8 cellular contexts compared by ENCODE assay signal in the genomic region with DNA sequence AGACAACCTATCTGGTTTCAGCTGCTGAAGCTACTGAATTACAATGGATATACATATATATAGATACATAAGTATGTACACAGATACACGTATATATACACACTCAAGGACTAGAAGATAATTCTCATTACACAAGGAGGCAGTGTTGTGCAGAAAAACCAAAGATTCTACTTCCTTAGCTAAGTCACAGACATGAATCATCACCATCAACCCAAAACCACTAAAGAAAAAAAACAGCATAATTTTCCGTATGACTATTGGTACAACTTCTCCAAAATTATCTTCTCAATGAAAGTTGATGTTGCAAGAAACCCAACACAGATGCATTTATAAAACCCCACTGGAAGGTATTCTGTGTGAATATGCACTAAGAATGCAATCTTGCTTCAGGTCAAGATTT. TPM values are rescaled to one million over a fixed set of nuclear protein-coding genes. Genes with fewer than 3 reads are reported as not detected.
DNase-seq lines count a peak whose midpoint lies in the region; ATAC-seq and TF ChIP-seq lines count a peak whose summit lies in the region.

No MANE protein-coding gene starts in this region.

- H3K79me2 ChIP-seq in GM23338 (replicated peaks; ENCODE audit: insufficient read depth), result no peaks in the 10 kb centered on the region

- H3K4me1 Mint-ChIP-seq in activated naive CD4-positive, alpha-beta T cell treated with anti-CD3 and anti-CD28 coated beads, Interleukin-2, amount 50 U/mL, for 24 hours, result peaks cover 12% of the 10 kb centered on the region
- peaks cover 25% of the 10 kb centered on the region for H3K4me1 Mint-ChIP-seq in activated naive CD4-positive, alpha-beta T cell treated with anti-CD3 and anti-CD28 coated beads for 36 hours (ENCODE audit: low read depth)
- H3K4me1 Mint-ChIP-seq in GM23338, result peaks cover under 1% of the 10 kb centered on the region; the same call in 1 of the 3 replicates
- H3K4me1 Mint-ChIP-seq in T-helper 17 cell, result peaks cover 11% of the 10 kb centered on the region

- no peaks in the 10 kb centered on the region for H4K20me1 ChIP-seq in GM23338 (replicated peaks; ENCODE audit: insufficient read depth)

- H3K27me3 ChIP-seq in GM23338 (ENCODE audit: insufficient read depth) (no peaks in the 10 kb centered on the region), psoas muscle (ENCODE audit: insufficient read depth in 3 of 3, low read length in 2 of 3) (no peaks in the 10 kb centered on the region)

- no peaks in the 10 kb centered on the region for H3F3A ChIP-seq in GM23338 (replicated peaks; ENCODE audit: low read depth)

- no peak for ATAC-seq in GM23338
- ATAC-seq in T-helper 17 cell, result peak; percentile 96
- peak in 3 of 4 donors; percentile 55 to 71 (median 61) for ATAC-seq in psoas muscle

- TF ChIP-seq CTCF in GM23338 (conservative IDR thresholded peaks at IDR 0.05; ENCODE audit: low read depth in 2 of 2) (peak; percentile 29 to 49; a peak in 3 of 4 replicates), psoas muscle (IDR thresholded peaks at IDR 0.05) (peak; percentile 46)

- no peak overlapping the region for H3K4me2 ChIP-seq in GM23338

- H3K9me3 Mint-ChIP-seq in activated naive CD4-positive, alpha-beta T cell treated with anti-CD3 and anti-CD28 coated beads, Interleukin-2, amount 50 U/mL, for 24 hours, result no peaks in the 10 kb centered on the region
- H3K9me3 Mint-ChIP-seq in activated naive CD4-positive, alpha-beta T cell treated with anti-CD3 and anti-CD28 coated beads for 36 hours, result no peaks in the 10 kb centered on the region
- H3K9me3 Mint-ChIP-seq in GM23338, result no peaks in the 10 kb centered on the region

- no peaks in the 10 kb centered on the region for H3K36me3 ChIP-seq in GM23338 (ENCODE audit: insufficient read depth)
- no peaks in the 10 kb centered on the region for H3K36me3 ChIP-seq in psoas muscle (ENCODE audit: insufficient read depth in 1 of 2, low read depth in 1 of 2)

- CTCF ChIA-PET in activated naive CD4-positive, alpha-beta T cell treated with anti-CD3 and anti-CD28 coated beads for 36 hours (lab: Charles Lee), result interaction anchor here (0.6 to 6.3 kb wide), 24 partner anchors 14 to 817 kb away, joined by 3 to 49 read pairs (median 4); a partner anchor contains a TSS

- H3K27me3 Mint-ChIP-seq in activated naive CD4-positive, alpha-beta T cell treated with anti-CD3 and anti-CD28 coated beads, Interleukin-2, amount 50 U/mL, for 24 hours, result peaks cover 1% of the 10 kb centered on the region
- no peaks in the 10 kb centered on the region for H3K27me3 Mint-ChIP-seq in activated naive CD4-positive, alpha-beta T cell treated with anti-CD3 and anti-CD28 coated beads for 36 hours (ENCODE audit: low read depth)
- no peaks in the 10 kb centered on the region for H3K27me3 Mint-ChIP-seq in GM23338 (ENCODE audit: insufficient read depth, low read depth, poor library complexity)
- H3K27me3 Mint-ChIP-seq in T-helper 17 cell, result no peaks in the 10 kb centered on the region

- H3K27ac ChIP-seq in GM23338 (ENCODE audit: low read depth), result no peak overlapping the region
- H3K27ac ChIP-seq in psoas muscle, result no peak overlapping the region

- no peaks in the 10 kb centered on the region for H3K9me2 ChIP-seq in GM23338 (ENCODE audit: insufficient read depth)

- WGBS in psoas muscle, 3 donors, result 8 to 14% (median 14%) methylated on average over 2 of the region's 2 CpGs

- H3K27ac Mint-ChIP-seq in activated naive CD4-positive, alpha-beta T cell treated with anti-CD3 and anti-CD28 coated beads, Interleukin-2, amount 50 U/mL, for 24 hours, result peak overlapping the region; percentile 6
- no peak overlapping the region for H3K27ac Mint-ChIP-seq in activated naive CD4-positive, alpha-beta T cell treated with anti-CD3 and anti-CD28 coated beads for 36 hours
- H3K27ac Mint-ChIP-seq in GM23338, result no peak overlapping the region
- peak overlapping the region; percentile 73 for H3K27ac Mint-ChIP-seq in T-helper 17 cell

- no peaks in the 10 kb centered on the region for H3K9me3 ChIP-seq in T-helper 17 cell (ENCODE audit: control insufficient read depth, low read length, poor library complexity, severe bottlenecking)
- no peaks in the 10 kb centered on the region for H3K9me3 ChIP-seq in psoas muscle

- no peak overlapping the region for H3K4me3 ChIP-seq in GM23338
- no peak overlapping the region for H3K4me3 ChIP-seq in psoas muscle

- H3K4me1 ChIP-seq in GM23338 (ENCODE audit: insufficient read depth) (0 out of 2 replicates have a peak, but pooled peaks cover under 1% of the 10 kb centered on the region), psoas muscle (no peaks in the 10 kb centered on the region)

- H3K4me3 Mint-ChIP-seq in activated naive CD4-positive, alpha-beta T cell treated with anti-CD3 and anti-CD28 coated beads, Interleukin-2, amount 50 U/mL, for 24 hours, result peak overlapping the region; percentile 47
- no peak overlapping the region for H3K4me3 Mint-ChIP-seq in activated naive CD4-positive, alpha-beta T cell treated with anti-CD3 and anti-CD28 coated beads for 36 hours
- H3K4me3 Mint-ChIP-seq in GM23338 (no peak overlapping the region), T-helper 17 cell (peak overlapping the region; percentile 9)

- no peaks in the 10 kb centered on the region for H3K36me3 Mint-ChIP-seq in activated naive CD4-positive, alpha-beta T cell treated with anti-CD3 and anti-CD28 coated beads, Interleukin-2, amount 50 U/mL, for 24 hours
- H3K36me3 Mint-ChIP-seq in activated naive CD4-positive, alpha-beta T cell treated with anti-CD3 and anti-CD28 coated beads for 36 hours (ENCODE audit: low read depth), result no peaks in the 10 kb centered on the region
- H3K36me3 Mint-ChIP-seq in GM23338 (ENCODE audit: low read depth) (no peaks in the 10 kb centered on the region), T-helper 17 cell (ENCODE audit: low read depth) (peaks cover 2% of the 10 kb centered on the region)

- no peak for DNase-seq in activated naive CD4-positive, alpha-beta T cell treated with anti-CD3 and anti-CD28 coated beads for 36 hours
- peak; percentile 7 for DNase-seq in GM23338 (ENCODE audit: low spot score)
- peak; percentile 89 to 96 for DNase-seq in Kasumi-1 (lab: John Stamatoyannopoulos, UW)
- DNase-seq in T-helper 17 cell, result no peak
- peak; percentile 97 for DNase-seq in fibroblast of peridontal ligament (ENCODE audit: extremely low read depth)
- DNase-seq in psoas muscle, result no peak
- DNase-seq in mucosa of gallbladder (ENCODE audit: low spot score), result no peak

- intact Hi-C loops in activated naive CD4-positive, alpha-beta T cell treated with anti-CD3 and anti-CD28 coated beads for 36 hours (cut with micrococcal nuclease), result loop anchor here (1.0 kb wide), 10 partner anchors 37 to 494 kb away; a partner anchor contains a TSS
- intact Hi-C loops in psoas muscle (cut with DNase I), result loop anchor here in 1 of 2 donors (5.0 kb wide), 3 partner anchors 160 to 330 kb away; no protein-coding TSS in a partner anchor

- 0 out of 2 replicates have a peak overlapping the region, but pooled peaks have one; percentile 52 for H2AFZ ChIP-seq in GM23338

TF ChIP-seq in GM23338, 12 proteins besides CTCF, POLR2A, EP300 and RAD21 (continues in another document):
- TF ChIP-seq EZH2 (IDR thresholded peaks at IDR 0.05; ENCODE audit: low read depth, unreplicated experiment) (no peak), CREB1 (CRISPR knock-in tag; IDR thresholded peaks at IDR 0.05; ENCODE audit: low read depth) (no peak), JUNB (IDR thresholded peaks at IDR 0.05; ENCODE audit: unreplicated experiment) (no peak), EZH2phosphoT487 (IDR thresholded peaks at IDR 0.05; ENCODE audit: unreplicated experiment) (no peak), ZNF331 (CRISPR knock-in tag; IDR thresholded peaks at IDR 0.05; ENCODE audit: low read depth) (no peak), NANOG (IDR thresholded peaks at IDR 0.05; ENCODE audit: borderline replicate concordance) (no peak), ZNF114 (CRISPR knock-in tag; IDR thresholded peaks at IDR 0.05) (no peak), STAT1 (IDR thresholded peaks at IDR 0.05; ENCODE audit: unreplicated experiment) (no peak)
- TF ChIP-seq, protein P1, sequence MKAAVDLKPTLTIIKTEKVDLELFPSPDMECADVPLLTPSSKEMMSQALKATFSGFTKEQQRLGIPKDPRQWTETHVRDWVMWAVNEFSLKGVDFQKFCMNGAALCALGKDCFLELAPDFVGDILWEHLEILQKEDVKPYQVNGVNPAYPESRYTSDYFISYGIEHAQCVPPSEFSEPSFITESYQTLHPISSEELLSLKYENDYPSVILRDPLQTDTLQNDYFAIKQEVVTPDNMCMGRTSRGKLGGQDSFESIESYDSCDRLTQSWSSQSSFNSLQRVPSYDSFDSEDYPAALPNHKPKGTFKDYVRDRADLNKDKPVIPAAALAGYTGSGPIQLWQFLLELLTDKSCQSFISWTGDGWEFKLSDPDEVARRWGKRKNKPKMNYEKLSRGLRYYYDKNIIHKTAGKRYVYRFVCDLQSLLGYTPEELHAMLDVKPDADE (IDR thresholded peaks at IDR 0.05), result no peak

RNA-seq across cellular contexts. Expression of a gene that starts 36.8 kb away (rescaled TPM):
- 10 to 100 TPM; 57.2 to 57.6 TPM for total RNA-seq in activated naive CD4-positive, alpha-beta T cell treated with anti-CD3 and anti-CD28 coated beads for 36 hours
- 56.4 and 62.6 TPM in 2 replicates for total RNA-seq in GM23338 (2014; rRNA removed; shearing (Covaris generic))
- polyA plus RNA-seq in GM23338 (2016; fragmentation: Nextera tagmentation; extraction: Ambion mirVana) (57.1 and 58.9 TPM in 2 replicates), psoas muscle (10 to 100 TPM; 44.7 to 75.5 (median 69.4) TPM)
- total RNA-seq in T-helper 17 cell (10 to 100 TPM; 41.0 to 52.7 TPM), psoas muscle (10 to 100 TPM; 29.2 to 38.5 (median 32.0) TPM), mucosa of gallbladder (22.4 TPM)

RNA-seq across cellular contexts. Expression of a gene that starts 44.0 kb away (rescaled TPM):
- not detected for total RNA-seq in activated naive CD4-positive, alpha-beta T cell treated with anti-CD3 and anti-CD28 coated beads for 36 hours
- not detected in 2 replicates for total RNA-seq in GM23338 (2014; rRNA removed; shearing (Covaris generic))
- polyA plus RNA-seq in GM23338 (2016; fragmentation: Nextera tagmentation; extraction: Ambion mirVana) (not detected in 2 replicates), psoas muscle (1 to 10 TPM in 1 of 3 donors, under 1 TPM in 2; 0.18 to 1.1 (median 0.84) TPM)
- total RNA-seq in T-helper 17 cell (not detected), psoas muscle (1 to 10 TPM in 1 of 4 donors, under 1 TPM in 1, not detected in 2; 0.50 to 3.1 TPM), mucosa of gallbladder (0.17 TPM)

Comparison
In these comparisons a context has a peak if more than half of its experiments do, and no peak if none do; other contexts are left out.
1. H3K27ac Mint-ChIP-seq: peak in activated naive CD4-positive, alpha-beta T cell treated with anti-CD3 and anti-CD28 coated beads, Interleukin-2, amount 50 U/mL, for 24 hours (single experiment) and T-helper 17 cell (single experiment); none in activated naive CD4-positive, alpha-beta T cell treated with anti-CD3 and anti-CD28 coated beads for 36 hours (single experiment) and GM23338 (single experiment).
2. H3K4me3 Mint-ChIP-seq: peak in activated naive CD4-positive, alpha-beta T cell treated with anti-CD3 and anti-CD28 coated beads, Interleukin-2, amount 50 U/mL, for 24 hours (single experiment) and T-helper 17 cell (single experiment); none in activated naive CD4-positive, alpha-beta T cell treated with anti-CD3 and anti-CD28 coated beads for 36 hours (single experiment) and GM23338 (single experiment).
3. DNase-seq: peak in GM23338 (single experiment), Kasumi-1 (2 of 2) and fibroblast of peridontal ligament (single experiment); none in activated naive CD4-positive, alpha-beta T cell treated with anti-CD3 and anti-CD28 coated beads for 36 hours (single experiment), T-helper 17 cell (0 of 3), psoas muscle (0 of 2) and mucosa of gallbladder (single experiment).